In genomic region chr12:47783024-47783755, GRCh38 we compare ENCODE assay signal across 1 cellular context.
A peak's percentile ranks its signal among the peaks of the same experiment; 100 is the strongest.
TF ChIP-seq lines count a peak whose summit lies in the region.

No MANE protein-coding gene starts in this region.

TF ChIP-seq in K562, 482 proteins besides CTCF, POLR2A, EP300 and RAD21:
- no peak for TF ChIP-seq BACH1 (tag; IDR thresholded peaks at IDR 0.05)
- no peak for TF ChIP-seq DMBX1 (CRISPR knock-in tag; IDR thresholded peaks at IDR 0.05; ENCODE audit: borderline replicate concordance)
- no peak for TF ChIP-seq NR4A1 (CRISPR knock-in tag; IDR thresholded peaks at IDR 0.05)
- TF ChIP-seq NR4A1 (tag; IDR thresholded peaks at IDR 0.05): no peak
- TF ChIP-seq ZFP91 (CRISPR knock-in tag; IDR thresholded peaks at IDR 0.05): no peak
- no peak for TF ChIP-seq CEBPG (CRISPR knock-in tag; IDR thresholded peaks at IDR 0.05)
- TF ChIP-seq CEBPG (tag; conservative IDR thresholded peaks at IDR 0.05 in 1 of 2, IDR thresholded peaks at IDR 0.05 in 1 of 2): no peak
- no peak for TF ChIP-seq HNRNPLL (IDR thresholded peaks at IDR 0.05; ENCODE audit: low read depth, low read length, poor library complexity, severe bottlenecking)
- no peak for TF ChIP-seq CBX3 (IDR thresholded peaks at IDR 0.05; ENCODE audit: borderline replicate concordance in 1 of 2, low read length in 2 of 2)
- peak; percentile 56; the same call in 1 of the 2 replicates for TF ChIP-seq POLR2G (IDR thresholded peaks at IDR 0.05; ENCODE audit: low read depth, low read length)
- TF ChIP-seq, protein P1, sequence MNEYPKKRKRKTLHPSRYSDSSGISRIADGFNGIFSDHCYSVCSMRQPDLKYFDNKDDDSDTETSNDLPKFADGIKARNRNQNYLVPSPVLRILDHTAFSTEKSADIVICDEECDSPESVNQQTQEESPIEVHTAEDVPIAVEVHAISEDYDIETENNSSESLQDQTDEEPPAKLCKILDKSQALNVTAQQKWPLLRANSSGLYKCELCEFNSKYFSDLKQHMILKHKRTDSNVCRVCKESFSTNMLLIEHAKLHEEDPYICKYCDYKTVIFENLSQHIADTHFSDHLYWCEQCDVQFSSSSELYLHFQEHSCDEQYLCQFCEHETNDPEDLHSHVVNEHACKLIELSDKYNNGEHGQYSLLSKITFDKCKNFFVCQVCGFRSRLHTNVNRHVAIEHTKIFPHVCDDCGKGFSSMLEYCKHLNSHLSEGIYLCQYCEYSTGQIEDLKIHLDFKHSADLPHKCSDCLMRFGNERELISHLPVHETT (CRISPR knock-in tag; conservative IDR thresholded peaks at IDR 0.05 in 1 of 2, IDR thresholded peaks at IDR 0.05 in 1 of 2): no peak
- TF ChIP-seq POLR2AphosphoS5 (IDR thresholded peaks at IDR 0.05; ENCODE audit: control insufficient read depth, insufficient read depth, low read depth, low read length): 0 out of 2 replicates have a peak, but pooled peaks have one; percentile 8
- TF ChIP-seq SP1 (CRISPR knock-in tag; IDR thresholded peaks at IDR 0.05): no peak
- TF ChIP-seq RBM22 (IDR thresholded peaks at IDR 0.05; ENCODE audit: low read depth, low read length, poor library complexity, severe bottlenecking): peak; percentile 27
- 0 out of 2 replicates have a peak, but pooled peaks have one; percentile 22 for TF ChIP-seq POLR2AphosphoS2 (IDR thresholded peaks at IDR 0.05; ENCODE audit: low read length)
- TF ChIP-seq ZNF311 (CRISPR knock-in tag; IDR thresholded peaks at IDR 0.05): no peak
- no peak for TF ChIP-seq CHD4 (IDR thresholded peaks at IDR 0.05; ENCODE audit: insufficient read depth, insufficient replicate concordance, low read depth, low read length, poor library complexity, severe bottlenecking)
- TF ChIP-seq ZNF146 (CRISPR knock-in tag; IDR thresholded peaks at IDR 0.05; ENCODE audit: unreplicated experiment): no peak
- TF ChIP-seq ZNF507 (tag; conservative IDR thresholded peaks at IDR 0.05): no peak
- no peak for TF ChIP-seq ADNP (tag; IDR thresholded peaks at IDR 0.05)
- TF ChIP-seq TFAM (CRISPR knock-in tag; conservative IDR thresholded peaks at IDR 0.05): no peak
